ENCODE assay signal across 30 cellular contexts in genomic region chr7:99606531-99606930, GRCh38. TPM values are rescaled to one million over a fixed set of nuclear protein-coding genes. Genes with fewer than 3 reads are reported as not detected.
"Had no signal": no experiment of that assay in that cellular context is flagged by ENCODE, and none has a peak within 500 bp of the region (broad histone marks: within the 10 kb centered on the region; RNA-seq: fewer than 3 reads in every experiment).

No MANE protein-coding gene starts in this region.

- H3K36me3 ChIP-seq: neural progenitor cell, ovary, spleen, suprapubic skin, tibial artery, transverse colon, upper lobe of left lung, vagina had no signal

- H3K27me3 ChIP-seq: ovary, spleen, suprapubic skin, testis, tibial artery, transverse colon, upper lobe of left lung, vagina had no signal

- H3K79me2 ChIP-seq: parathyroid adenoma had no signal

- H3K4me3 ChIP-seq: neural progenitor cell, ovary, psoas muscle, skin epidermis, smooth muscle cell, spleen, suprapubic skin, testis, tibial artery, transverse colon, upper lobe of left lung, vagina had no signal

- H3K27ac ChIP-seq: neural progenitor cell, ovary, parathyroid adenoma, psoas muscle, skin epidermis, spleen, suprapubic skin, testis, tibial artery, transverse colon, upper lobe of left lung, vagina had no signal

- H3K4me1 ChIP-seq: neural progenitor cell, parathyroid adenoma, psoas muscle, spleen, suprapubic skin, testis, tibial artery, transverse colon, upper lobe of left lung, vagina had no signal

- ATAC-seq: naive thymus-derived CD4-positive, alpha-beta T cell; natural killer cell; psoas muscle; right cardiac atrium; sciatic nerve; stimulated activated memory B cell treated with anti-CD40 and anti-IgM and Interleukin-4, amounts not matched to agents 10 μg/mL and 1 μg/mL and 100 μg/mL, for 72 hours; stimulated activated naive CD8-positive, alpha-beta T cell treated with anti-CD3 and anti-CD28 coated beads, Interleukin-15, amount 100 ng/mL, for 72 hours; stimulated activated naive CD8-positive, alpha-beta T cell treated with anti-CD3 and anti-CD28 coated beads, Interleukin-15, Interleukin-2, amounts not matched to agents 100 U/mL and 50 U/mL, for 24 hours had no signal

- H3K9me3 ChIP-seq: ovary, psoas muscle, spleen, suprapubic skin, testis, tibial artery, transverse colon, upper lobe of left lung, vagina had no signal

- DNase-seq: naive thymus-derived CD4-positive, alpha-beta T cell; natural killer cell; occipital lobe; ovary; posterior cingulate gyrus; psoas muscle; right cardiac atrium; spleen; stimulated activated CD4-positive, alpha-beta T cell treated with anti-CD3 and anti-CD28 coated beads, Interleukin-12 subunit alpha, Interleukin-12 subunit beta, amount 100 ng/mL, for 4 hours; stimulated activated CD4-positive, alpha-beta T cell treated with anti-CD3 and anti-CD28 coated beads, Interleukin-1b, Interleukin-23, amount 100 ng/mL, for 48 hours; stimulated activated CD4-positive, alpha-beta T cell treated with anti-CD3 and anti-CD28 coated beads, Interleukin-4, amount 100 ng/mL, for 1 hour; stimulated activated CD4-positive, alpha-beta T cell treated with anti-CD3 and anti-CD28 coated beads, Interleukin-4, amount 100 ng/mL, for 4 hours; stimulated activated CD8-positive, alpha-beta memory T cell treated with anti-CD3 and anti-CD28 coated beads, Interleukin-4, amount 100 ng/mL, for 48 hours; stimulated activated naive CD4-positive, alpha-beta T cell; stimulated activated naive CD8-positive, alpha-beta T cell treated with anti-CD3 and anti-CD28 coated beads, Interleukin-15, amount 100 ng/mL, for 72 hours; stimulated activated naive CD8-positive, alpha-beta T cell treated with anti-CD3 and anti-CD28 coated beads, Interleukin-15, Interleukin-2, amounts not matched to agents 100 U/mL and 50 U/mL, for 24 hours; substantia nigra; testis; tibial artery; transverse colon had no signal

- H3K4me2 ChIP-seq: neural progenitor cell, smooth muscle cell had no signal

- H2AFZ ChIP-seq: neural progenitor cell, parathyroid adenoma had no signal

- H3K9ac ChIP-seq: neural progenitor cell, parathyroid adenoma had no signal

- FAIRE-seq: urothelium cell line had no signal

RNA-seq across cellular contexts. Expression of gene TMEM225B, which starts 8.5 kb away (rescaled TPM):
- total RNA-seq: occipital lobe had no signal
